12 cellular contexts compared by ENCODE assay signal in genomic region chr9:78325343-78325742, GRCh38. TPM values are rescaled to one million over a fixed set of nuclear protein-coding genes. Genes with fewer than 3 reads are reported as not detected.
DNase-seq lines count a peak whose midpoint lies in the region; ATAC-seq lines count a peak whose summit lies in the region.
"Had no signal": no experiment of that assay in that cellular context is flagged by ENCODE, and none has a peak within 500 bp of the region (broad histone marks: within the 10 kb centered on the region; RNA-seq: fewer than 3 reads in every experiment).

No MANE protein-coding gene starts in this region.

- H3K36me3 Mint-ChIP-seq in activated naive CD8-positive, alpha-beta T cell treated with anti-CD3 and anti-CD28 coated beads, Interleukin-2, amount 10 ng/mL, durations not matched to agents 7 days and 5 days: peaks cover 53% of the 10 kb centered on the region
- H3K36me3 Mint-ChIP-seq in activated CD4-positive, alpha-beta T cell treated with anti-CD3 and anti-CD28 coated beads for 36 hours (ENCODE audit: low read depth): peaks cover 81% of the 10 kb centered on the region

- POLR2A ChIA-PET in activated naive CD8-positive, alpha-beta T cell treated with anti-CD3 and anti-CD28 coated beads, Interleukin-2, amount 10 ng/mL, durations not matched to agents 7 days and 5 days (lab: Charles Lee): no interaction called here
- POLR2A ChIA-PET in activated CD4-positive, alpha-beta T cell treated with anti-CD3 and anti-CD28 coated beads for 36 hours (lab: Charles Lee): interaction anchor here (0.6 kb wide), 1 partner anchor 100 kb away, joined by 5 read pairs; no protein-coding TSS in a partner anchor

- no peak overlapping the region for H3K4me3 Mint-ChIP-seq in activated naive CD8-positive, alpha-beta T cell treated with anti-CD3 and anti-CD28 coated beads, Interleukin-2, amount 10 ng/mL, durations not matched to agents 7 days and 5 days
- no peak overlapping the region for H3K4me3 Mint-ChIP-seq in activated CD4-positive, alpha-beta T cell treated with anti-CD3 and anti-CD28 coated beads for 36 hours
- H3K4me3 Mint-ChIP-seq: stimulated activated effector memory CD8-positive, alpha-beta T cell treated with anti-CD3 and anti-CD28 coated beads, Interleukin-12 subunit alpha, Interleukin-12 subunit beta, amount 100 ng/mL, for 72 hours had no signal

- H3K27me3 Mint-ChIP-seq in activated naive CD8-positive, alpha-beta T cell treated with anti-CD3 and anti-CD28 coated beads, Interleukin-2, amount 10 ng/mL, durations not matched to agents 7 days and 5 days: no peaks in the 10 kb centered on the region
- no peaks in the 10 kb centered on the region for H3K27me3 Mint-ChIP-seq in activated CD4-positive, alpha-beta T cell treated with anti-CD3 and anti-CD28 coated beads for 36 hours
- H3K27me3 Mint-ChIP-seq: progenitor cell of endocrine pancreas had no signal

- no peak for ATAC-seq in activated naive CD8-positive, alpha-beta T cell treated with anti-CD3 and anti-CD28 coated beads, Interleukin-2, amount 10 ng/mL, durations not matched to agents 7 days and 5 days (ENCODE audit: low read depth)
- ATAC-seq in left cardiac atrium (peak; percentile 41 to 72), GM18868 (IDR thresholded peaks at IDR 0.05; ENCODE audit: unreplicated experiment) (no peak)
- no peak for ATAC-seq in activated CD4-positive, alpha-beta T cell treated with anti-CD3 and anti-CD28 coated beads for 36 hours
- ATAC-seq: A549; stimulated activated effector memory CD8-positive, alpha-beta T cell treated with anti-CD3 and anti-CD28 coated beads, Interleukin-12 subunit alpha, Interleukin-12 subunit beta, amount 100 ng/mL, for 72 hours had no signal

- CTCF ChIA-PET in activated CD4-positive, alpha-beta T cell treated with anti-CD3 and anti-CD28 coated beads for 36 hours (lab: Charles Lee): interaction anchor here (0.6 to 1.5 kb wide), 2 partner anchors 8 to 549 kb away, joined by 3 read pairs; no protein-coding TSS in a partner anchor

- DNase-seq in NCI-H2081 (lab: John Stamatoyannopoulos, UW): peak; percentile 23 to 67
- DNase-seq in NCI-H2081 treated with DMSO at 0.1 percent for 48 hours (lab: John Stamatoyannopoulos, UW): no peak
- no peak for DNase-seq in activated naive CD8-positive, alpha-beta T cell treated with anti-CD3 and anti-CD28 coated beads, Interleukin-2, amount 10 ng/mL, durations not matched to agents 7 days and 5 days
- peak; percentile 36 for DNase-seq in left cardiac atrium
- peak; percentile 47 for DNase-seq in skeletal muscle cell (ENCODE audit: low read depth)
- no peak for DNase-seq in activated CD4-positive, alpha-beta T cell treated with anti-CD3 and anti-CD28 coated beads for 36 hours
- DNase-seq in NCI-H128 (lab: John Stamatoyannopoulos, UW; ENCODE audit: unreplicated experiment): no peak
- DNase-seq: SHP77 treated with DMSO at 0.1 percent for 48 hours had no signal

- intact Hi-C loops in left cardiac atrium (cut with DNase I): no loop called here
- intact Hi-C loops in activated CD4-positive, alpha-beta T cell treated with anti-CD3 and anti-CD28 coated beads for 36 hours (cut with DNase I, micrococcal nuclease): no loop called here

- no peaks in the 10 kb centered on the region for H3K9me3 Mint-ChIP-seq in activated naive CD8-positive, alpha-beta T cell treated with anti-CD3 and anti-CD28 coated beads, Interleukin-2, amount 10 ng/mL, durations not matched to agents 7 days and 5 days
- no peaks in the 10 kb centered on the region for H3K9me3 Mint-ChIP-seq in activated CD4-positive, alpha-beta T cell treated with anti-CD3 and anti-CD28 coated beads for 36 hours (ENCODE audit: low read depth)
- H3K9me3 Mint-ChIP-seq: stimulated activated effector memory CD8-positive, alpha-beta T cell treated with anti-CD3 and anti-CD28 coated beads, Interleukin-12 subunit alpha, Interleukin-12 subunit beta, amount 100 ng/mL, for 72 hours had no signal

- H3K4me3 ChIP-seq in skeletal muscle cell (ENCODE audit: low read depth, low read length): no peak overlapping the region
- H3K4me3 ChIP-seq: A549 had no signal

- peak overlapping the region; percentile 51 for H3K27ac Mint-ChIP-seq in activated naive CD8-positive, alpha-beta T cell treated with anti-CD3 and anti-CD28 coated beads, Interleukin-2, amount 10 ng/mL, durations not matched to agents 7 days and 5 days
- no peak overlapping the region for H3K27ac Mint-ChIP-seq in activated CD4-positive, alpha-beta T cell treated with anti-CD3 and anti-CD28 coated beads for 36 hours
- H3K27ac Mint-ChIP-seq: progenitor cell of endocrine pancreas; stimulated activated effector memory CD8-positive, alpha-beta T cell treated with anti-CD3 and anti-CD28 coated beads, Interleukin-12 subunit alpha, Interleukin-12 subunit beta, amount 100 ng/mL, for 72 hours had no signal

- H3K4me1 Mint-ChIP-seq in activated naive CD8-positive, alpha-beta T cell treated with anti-CD3 and anti-CD28 coated beads, Interleukin-2, amount 10 ng/mL, durations not matched to agents 7 days and 5 days: peaks cover 15% of the 10 kb centered on the region
- no peaks in the 10 kb centered on the region for H3K4me1 Mint-ChIP-seq in activated CD4-positive, alpha-beta T cell treated with anti-CD3 and anti-CD28 coated beads for 36 hours
- H3K4me1 Mint-ChIP-seq: stimulated activated effector memory CD8-positive, alpha-beta T cell treated with anti-CD3 and anti-CD28 coated beads, Interleukin-12 subunit alpha, Interleukin-12 subunit beta, amount 100 ng/mL, for 72 hours had no signal

RNA-seq across cellular contexts. Expression of gene PSAT1, which starts 28.4 kb away (rescaled TPM):
- 10 to 100 TPM; 71.9 to 78.9 TPM for total RNA-seq in activated naive CD8-positive, alpha-beta T cell treated with anti-CD3 and anti-CD28 coated beads, Interleukin-2, amount 10 ng/mL, durations not matched to agents 7 days and 5 days
- 1 to 10 TPM; 2.7 to 6.4 TPM for total RNA-seq in left cardiac atrium
- total RNA-seq in activated CD4-positive, alpha-beta T cell treated with anti-CD3 and anti-CD28 coated beads for 36 hours: 100 to 1,000 TPM; 145 to 190 TPM

Comparison
In these comparisons a context has a peak if more than half of its experiments do, and no peak if none do; other contexts are left out.
1. DNase-seq: peak in NCI-H2081 (2 of 2), left cardiac atrium (single experiment) and skeletal muscle cell (single experiment); none in NCI-H2081 treated with DMSO at 0.1 percent for 48 hours (single experiment), activated naive CD8-positive, alpha-beta T cell treated with anti-CD3 and anti-CD28 coated beads, Interleukin-2, amount 10 ng/mL, durations not matched to agents 7 days and 5 days (single experiment), activated CD4-positive, alpha-beta T cell treated with anti-CD3 and anti-CD28 coated beads for 36 hours (single experiment) and NCI-H128 (single experiment).
2. ATAC-seq: peak in left cardiac atrium (2 of 2); none in activated naive CD8-positive, alpha-beta T cell treated with anti-CD3 and anti-CD28 coated beads, Interleukin-2, amount 10 ng/mL, durations not matched to agents 7 days and 5 days (single experiment), activated CD4-positive, alpha-beta T cell treated with anti-CD3 and anti-CD28 coated beads for 36 hours (single experiment) and GM18868 (single experiment).
3. RNA of gene PSAT1, which starts 28.4 kb away (total RNA-seq): 145 to 190 TPM in activated CD4-positive, alpha-beta T cell treated with anti-CD3 and anti-CD28 coated beads for 36 hours and 71.9 to 78.9 TPM in activated naive CD8-positive, alpha-beta T cell treated with anti-CD3 and anti-CD28 coated beads, Interleukin-2, amount 10 ng/mL, durations not matched to agents 7 days and 5 days; 2.7 to 6.4 TPM in left cardiac atrium; every median in the first group is over 4 times any median in the second.